Comparison of ENCODE assay signal across 11 cellular contexts in the genomic region with DNA sequence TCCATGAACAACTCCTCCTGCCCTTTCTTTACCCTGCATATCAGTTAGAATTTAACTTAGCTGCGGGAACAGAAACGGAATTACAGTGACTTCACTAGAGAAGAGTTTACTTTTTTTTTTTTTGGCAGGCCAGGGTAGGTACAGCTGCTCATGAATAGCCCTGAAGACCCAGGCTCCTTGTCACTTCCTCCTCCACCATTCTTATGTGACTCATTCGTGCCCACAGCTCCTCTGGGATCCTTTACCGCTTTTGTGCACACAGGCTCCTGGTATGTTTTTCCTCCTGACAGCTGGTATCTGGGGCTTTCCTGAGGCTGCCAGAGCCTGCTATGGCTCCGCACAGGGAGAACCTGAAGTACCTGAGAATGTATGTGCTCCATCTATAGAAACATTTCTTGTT. TPM values are rescaled to one million over a fixed set of nuclear protein-coding genes. Genes with fewer than 3 reads are reported as not detected.
DNase-seq lines count a peak whose midpoint lies in the region; ATAC-seq, FAIRE-seq and TF ChIP-seq lines count a peak whose summit lies in the region.
"Had no signal": no experiment of that assay in that cellular context is flagged by ENCODE, and none has a peak within 500 bp of the region (broad histone marks: within the 10 kb centered on the region; RNA-seq: fewer than 3 reads in every experiment).

No MANE protein-coding gene starts in this region.

- no peak overlapping the region for H3K4me2 ChIP-seq in GM23248 (ENCODE audit: unreplicated experiment)
- no peak overlapping the region for H3K4me2 ChIP-seq in trophoblast cell (ENCODE audit: low read length)

- WGBS in GM23248 (ENCODE audit: low coverage in 1 of 2, low lambda C conversion rate in 2 of 2, missing lambda C conversion rate in 2 of 2), 2 experiments = 69 to 70% methylated on average over 5 of the region's 5 CpGs
- no CpG with 5 or more reads among the region's 5 CpGs for WGBS in trophoblast cell (ENCODE audit: extremely low coverage, insufficient coverage, insufficient read length)

- H3K9ac ChIP-seq in GM23248 (no peak overlapping the region), trophoblast cell (ENCODE audit: low read length) (no peak overlapping the region)

- H4K91ac ChIP-seq in trophoblast cell (ENCODE audit: low read depth, low read length) = no peak overlapping the region

- no peak overlapping the region for H2BK120ac ChIP-seq in trophoblast cell (ENCODE audit: insufficient read depth, low read length, poor library complexity)

- H2BK5ac ChIP-seq in trophoblast cell (ENCODE audit: low read depth, low read length, poor library complexity) = no peak overlapping the region

- no peak overlapping the region for H3K4ac ChIP-seq in trophoblast cell (ENCODE audit: low read depth, low read length)

- H3K27ac ChIP-seq in GM23248 (no peak overlapping the region), trophoblast cell (ENCODE audit: low read depth, low read length) (peak overlapping the region; percentile 10)
- H3K27ac ChIP-seq: neutrophil, tibial artery had no signal

- ATAC-seq in left colon (no peak), left cardiac atrium (no peak)

- H3K4me1 ChIP-seq in GM23248 (ENCODE audit: insufficient read depth) (peaks cover 5% of the 10 kb centered on the region; the same call in 1 of the 2 replicates), trophoblast cell (ENCODE audit: control insufficient read depth in 1 of 2, insufficient read depth in 2 of 2, low read length in 2 of 2) (peaks cover 0 to 10% of the 10 kb centered on the region in 2 experiments)

- H3K36me3 ChIP-seq in GM23248 (ENCODE audit: low read depth) (no peaks in the 10 kb centered on the region), trophoblast cell (ENCODE audit: control insufficient read depth in 1 of 2, insufficient read depth in 2 of 2, low read length in 2 of 2) (no peaks in the 10 kb centered on the region)
- H3K36me3 ChIP-seq: neutrophil, tibial artery had no signal

- no peak overlapping the region for H4K8ac ChIP-seq in trophoblast cell (ENCODE audit: low read depth, low read length)

- TF ChIP-seq CTCF in epithelial cell of esophagus (IDR thresholded peaks at IDR 0.05; ENCODE audit: insufficient read depth, low read depth, low read length, missing control alignments) = no peak

- intact Hi-C loops in left colon (cut with DNase I, micrococcal nuclease) (no loop called here), left cardiac atrium (cut with DNase I) (no loop called here)

- peak; percentile 95 for FAIRE-seq in RCC 7860 (lab: Jason Lieb, UNC)

- H2BK12ac ChIP-seq in trophoblast cell (ENCODE audit: low read length) = no peak overlapping the region

- no peak overlapping the region for H4K12ac ChIP-seq in trophoblast cell (ENCODE audit: low read depth, low read length)

- in situ Hi-C loops in GM23248 (cut with MboI) = no loop called here

- H3K27me3 ChIP-seq in GM23248 (replicated peaks; ENCODE audit: insufficient read depth) (no peaks in the 10 kb centered on the region), trophoblast cell (ENCODE audit: insufficient read depth, low read length) (no peaks in the 10 kb centered on the region)

- peak; percentile 72 for DNase-seq in GM23248
- DNase-seq in RCC 7860 (ENCODE audit: low spot score) = peak; percentile 97
- DNase-seq in epithelial cell of esophagus (ENCODE audit: low read depth) = peak; percentile 92
- peak; percentile 83 to 85 for DNase-seq in trophoblast cell
- DNase-seq in activated CD8-positive, alpha-beta memory T cell treated with anti-CD3 and anti-CD28 coated beads for 24 hours = no peak
- no peak for DNase-seq in left colon
- no peak for DNase-seq in left cardiac atrium
- DNase-seq in NCI-H82 treated with DMSO at 0.1 percent for 48 hours (lab: John Stamatoyannopoulos, UW; ENCODE audit: unreplicated experiment) = no peak
- DNase-seq: activated T-cell treated with anti-CD3 and anti-CD28 coated beads, Interleukin-2, amount 50 U/mL, for 48 hours; tibial artery had no signal

- H3K79me1 ChIP-seq in trophoblast cell (ENCODE audit: low read length) = peaks cover 5% of the 10 kb centered on the region

- no peaks in the 10 kb centered on the region for H4K20me1 ChIP-seq in GM23248 (ENCODE audit: insufficient read depth)

- H3K79me2 ChIP-seq in GM23248 (ENCODE audit: insufficient read depth) = no peaks in the 10 kb centered on the region
- no peaks in the 10 kb centered on the region for H3K79me2 ChIP-seq in trophoblast cell (ENCODE audit: control insufficient read depth, insufficient read depth, low read length, poor library complexity)

- no peak overlapping the region for H3K14ac ChIP-seq in trophoblast cell (ENCODE audit: low read length)

- 0 out of 2 replicates have a peak, but pooled peaks cover 3% of the 10 kb centered on the region for H3F3A ChIP-seq in GM23248 (ENCODE audit: insufficient read depth)

- no peak overlapping the region for H3K23ac ChIP-seq in trophoblast cell (ENCODE audit: low read length)

- H3K9me3 ChIP-seq in GM23248 (ENCODE audit: low read depth) (no peaks in the 10 kb centered on the region), trophoblast cell (ENCODE audit: insufficient read depth, low read depth, low read length) (no peaks in the 10 kb centered on the region)
- H3K9me3 ChIP-seq: neutrophil, tibial artery had no signal

- H2AFZ ChIP-seq in GM23248 (no peak overlapping the region), trophoblast cell (ENCODE audit: insufficient read depth, low read length, poor library complexity) (no peak overlapping the region)

- no peaks in the 10 kb centered on the region for H3K9me2 ChIP-seq in GM23248 (ENCODE audit: insufficient read depth)

- H3K4me3 ChIP-seq in GM23248 (no peak overlapping the region), epithelial cell of esophagus (ENCODE audit: low read length) (no peak overlapping the region), trophoblast cell (ENCODE audit: low read depth, low read length) (no peak overlapping the region)
- H3K4me3 ChIP-seq: tibial artery had no signal

- H3K18ac ChIP-seq in trophoblast cell (ENCODE audit: low read length) = no peak overlapping the region

- no peak overlapping the region for H2AK5ac ChIP-seq in trophoblast cell (ENCODE audit: low read length)

RNA-seq across cellular contexts. Expression of a gene that starts 3.9 kb away (rescaled TPM):
- 0.11 and 0.25 TPM in 2 replicates for total RNA-seq in GM23248 (2014; rRNA removed; shearing (Covaris generic))
- polyA plus RNA-seq in GM23248 (2016; fragmentation: Nextera tagmentation; extraction: Ambion mirVana) = 0.55 and 0.99 TPM in 2 replicates
- 6.1 and 6.8 TPM in 2 replicates for polyA plus RNA-seq in trophoblast cell (2013)
- total RNA-seq in left colon = under 1 TPM in 1 of 2 donors, not detected in 1; 0.27 TPM
- total RNA-seq in left cardiac atrium = under 1 TPM; 0.21 TPM

RNA-seq across cellular contexts. Expression of a gene that starts 10.2 kb away (rescaled TPM):
- total RNA-seq in GM23248 (2014; rRNA removed; shearing (Covaris generic)) = not detected in 2 replicates
- polyA plus RNA-seq in GM23248 (2016; fragmentation: Nextera tagmentation; extraction: Ambion mirVana) = not detected in 2 replicates
- not detected in 2 replicates for polyA plus RNA-seq in trophoblast cell (2013)
- total RNA-seq in left colon (not detected), left cardiac atrium (not detected)

RNA-seq across cellular contexts. Expression of a gene that starts 19.5 kb away (rescaled TPM):
- total RNA-seq in GM23248 (2014; rRNA removed; shearing (Covaris generic)) = not detected in 2 replicates
- polyA plus RNA-seq in GM23248 (2016; fragmentation: Nextera tagmentation; extraction: Ambion mirVana) = not detected in 2 replicates
- not detected in 2 replicates for polyA plus RNA-seq in trophoblast cell (2013)
- total RNA-seq in left colon (under 1 TPM in 1 of 2 donors, not detected in 1; 0.92 TPM), left cardiac atrium (not detected)

Comparison
In these comparisons a context has a peak if more than half of its experiments do, and no peak if none do; other contexts are left out.
1. DNase-seq: peak in GM23248 (single experiment), RCC 7860 (single experiment), epithelial cell of esophagus (single experiment) and trophoblast cell (2 of 2); none in activated CD8-positive, alpha-beta memory T cell treated with anti-CD3 and anti-CD28 coated beads for 24 hours (single experiment), left colon (0 of 2), left cardiac atrium (single experiment) and NCI-H82 treated with DMSO at 0.1 percent for 48 hours (single experiment).